In the genomic region with DNA sequence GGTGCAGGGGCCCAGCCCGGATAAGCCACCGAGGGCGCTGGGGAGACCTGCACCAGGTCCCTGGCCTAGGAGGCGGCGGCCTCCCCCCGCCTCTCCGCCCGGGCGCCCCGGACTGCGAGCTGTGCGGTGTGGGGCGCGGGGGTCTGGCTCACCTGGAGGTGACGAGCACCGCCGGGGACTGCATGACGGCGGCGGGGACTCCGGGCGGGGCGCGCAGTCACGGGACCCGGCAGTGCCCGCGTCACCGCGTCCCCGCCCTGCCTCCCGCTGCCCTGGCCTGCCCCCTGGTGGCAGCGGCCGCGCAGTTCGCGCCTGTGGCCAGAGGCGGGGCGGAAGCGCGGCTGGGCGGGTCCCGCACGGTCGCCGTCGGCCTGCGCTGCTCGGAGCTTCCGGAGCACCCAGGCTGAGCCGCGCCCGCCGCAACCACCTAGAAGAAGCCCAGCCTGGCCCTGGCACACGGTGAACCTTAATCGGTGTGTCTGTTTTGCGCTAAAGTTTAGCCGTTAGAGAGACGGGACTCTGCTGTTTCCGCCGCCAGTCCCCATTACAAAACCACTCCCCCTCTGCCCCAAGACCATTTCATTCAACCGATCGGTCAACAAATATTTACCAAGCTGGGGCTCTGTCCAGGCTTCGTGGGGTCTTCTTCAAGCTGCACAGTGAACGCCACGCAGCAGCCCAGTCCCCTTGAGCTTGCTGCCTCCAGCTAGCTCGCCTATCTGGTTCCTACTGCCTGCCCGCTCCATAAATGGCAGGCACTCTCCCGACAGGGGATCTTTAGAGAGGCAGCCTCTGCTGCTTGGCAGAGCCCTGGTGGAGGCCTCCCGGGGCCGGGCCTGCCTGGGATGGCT, we compare ENCODE assay signal across 1 cellular context.
TF ChIP-seq lines count a peak whose summit lies in the region.

A gene with protein sequence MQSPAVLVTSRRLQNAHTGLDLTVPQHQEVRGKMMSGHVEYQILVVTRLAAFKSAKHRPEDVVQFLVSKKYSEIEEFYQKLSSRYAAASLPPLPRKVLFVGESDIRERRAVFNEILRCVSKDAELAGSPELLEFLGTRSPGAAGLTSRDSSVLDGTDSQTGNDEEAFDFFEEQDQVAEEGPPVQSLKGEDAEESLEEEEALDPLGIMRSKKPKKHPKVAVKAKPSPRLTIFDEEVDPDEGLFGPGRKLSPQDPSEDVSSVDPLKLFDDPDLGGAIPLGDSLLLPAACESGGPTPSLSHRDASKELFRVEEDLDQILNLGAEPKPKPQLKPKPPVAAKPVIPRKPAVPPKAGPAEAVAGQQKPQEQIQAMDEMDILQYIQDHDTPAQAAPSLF (minus strand): TSS at position 219 of the 851 bp plus-strand sequence. CDS start 35 bp downstream, at position 184.

TF ChIP-seq in GM12878, 131 proteins besides CTCF, POLR2A, EP300 and RAD21 (continued from another document and continues in another):
- peak; percentile 93 for TF ChIP-seq DPF2 (IDR thresholded peaks at IDR 0.05)
- peak; percentile 91 for TF ChIP-seq BACH1 (IDR thresholded peaks at IDR 0.05; ENCODE audit: borderline replicate concordance)
- TF ChIP-seq SP1 (IDR thresholded peaks at IDR 0.05; ENCODE audit: low read depth, low read length) = peak; percentile 53
- TF ChIP-seq NFIC (IDR thresholded peaks at IDR 0.05; ENCODE audit: low read depth, low read length) = no peak
- TF ChIP-seq, protein P1, sequence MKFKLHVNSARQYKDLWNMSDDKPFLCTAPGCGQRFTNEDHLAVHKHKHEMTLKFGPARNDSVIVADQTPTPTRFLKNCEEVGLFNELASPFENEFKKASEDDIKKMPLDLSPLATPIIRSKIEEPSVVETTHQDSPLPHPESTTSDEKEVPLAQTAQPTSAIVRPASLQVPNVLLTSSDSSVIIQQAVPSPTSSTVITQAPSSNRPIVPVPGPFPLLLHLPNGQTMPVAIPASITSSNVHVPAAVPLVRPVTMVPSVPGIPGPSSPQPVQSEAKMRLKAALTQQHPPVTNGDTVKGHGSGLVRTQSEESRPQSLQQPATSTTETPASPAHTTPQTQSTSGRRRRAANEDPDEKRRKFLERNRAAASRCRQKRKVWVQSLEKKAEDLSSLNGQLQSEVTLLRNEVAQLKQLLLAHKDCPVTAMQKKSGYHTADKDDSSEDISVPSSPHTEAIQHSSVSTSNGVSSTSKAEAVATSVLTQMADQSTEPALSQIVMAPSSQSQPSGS (IDR thresholded peaks at IDR 0.05; ENCODE audit: low read length) = no peak
- no peak for TF ChIP-seq HDGF (IDR thresholded peaks at IDR 0.05)
- TF ChIP-seq KLF5 (IDR thresholded peaks at IDR 0.05; ENCODE audit: partially characterized antibody) = peak; percentile 68
- no peak for TF ChIP-seq NFXL1 (IDR thresholded peaks at IDR 0.05; ENCODE audit: borderline replicate concordance)
- no peak for TF ChIP-seq SUPT20H (IDR thresholded peaks at IDR 0.05; ENCODE audit: borderline replicate concordance, control insufficient read depth, low read depth, low read length)
- TF ChIP-seq, protein P2, sequence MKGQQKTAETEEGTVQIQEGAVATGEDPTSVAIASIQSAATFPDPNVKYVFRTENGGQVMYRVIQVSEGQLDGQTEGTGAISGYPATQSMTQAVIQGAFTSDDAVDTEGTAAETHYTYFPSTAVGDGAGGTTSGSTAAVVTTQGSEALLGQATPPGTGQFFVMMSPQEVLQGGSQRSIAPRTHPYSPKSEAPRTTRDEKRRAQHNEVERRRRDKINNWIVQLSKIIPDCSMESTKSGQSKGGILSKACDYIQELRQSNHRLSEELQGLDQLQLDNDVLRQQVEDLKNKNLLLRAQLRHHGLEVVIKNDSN (IDR thresholded peaks at IDR 0.05; ENCODE audit: borderline replicate concordance, extremely low read length, insufficient read depth, low read depth, low read length) = peak; percentile 86
- TF ChIP-seq SMAD1 (IDR thresholded peaks at IDR 0.05; ENCODE audit: low read depth, partially characterized antibody) = no peak
- TF ChIP-seq MYB (IDR thresholded peaks at IDR 0.05; ENCODE audit: borderline replicate concordance, low read depth, low read length) = no peak
- TF ChIP-seq PAX5 (IDR thresholded peaks at IDR 0.05; ENCODE audit: borderline replicate concordance, low read depth, low read length) = peak; percentile 78; the same call in 1 of the 2 replicates
- no peak for TF ChIP-seq IRF4 (IDR thresholded peaks at IDR 0.05; ENCODE audit: low read depth, low read length)
- peak; percentile 90 for TF ChIP-seq CREB1 (IDR thresholded peaks at IDR 0.05; ENCODE audit: low read depth)
- no peak for TF ChIP-seq ZZZ3 (IDR thresholded peaks at IDR 0.05; ENCODE audit: control insufficient read depth, insufficient read length, low read depth)
- TF ChIP-seq FOXK2 (IDR thresholded peaks at IDR 0.05) = no peak
- no peak for TF ChIP-seq MEF2A (IDR thresholded peaks at IDR 0.05; ENCODE audit: insufficient read depth, low read depth, low read length)
- TF ChIP-seq BRCA1 (IDR thresholded peaks at IDR 0.05; ENCODE audit: low read depth, low read length) = no peak
- peak; percentile 79; the same call in 1 of the 2 replicates for TF ChIP-seq CREM (IDR thresholded peaks at IDR 0.05; ENCODE audit: low read depth)
- TF ChIP-seq, protein P3, sequence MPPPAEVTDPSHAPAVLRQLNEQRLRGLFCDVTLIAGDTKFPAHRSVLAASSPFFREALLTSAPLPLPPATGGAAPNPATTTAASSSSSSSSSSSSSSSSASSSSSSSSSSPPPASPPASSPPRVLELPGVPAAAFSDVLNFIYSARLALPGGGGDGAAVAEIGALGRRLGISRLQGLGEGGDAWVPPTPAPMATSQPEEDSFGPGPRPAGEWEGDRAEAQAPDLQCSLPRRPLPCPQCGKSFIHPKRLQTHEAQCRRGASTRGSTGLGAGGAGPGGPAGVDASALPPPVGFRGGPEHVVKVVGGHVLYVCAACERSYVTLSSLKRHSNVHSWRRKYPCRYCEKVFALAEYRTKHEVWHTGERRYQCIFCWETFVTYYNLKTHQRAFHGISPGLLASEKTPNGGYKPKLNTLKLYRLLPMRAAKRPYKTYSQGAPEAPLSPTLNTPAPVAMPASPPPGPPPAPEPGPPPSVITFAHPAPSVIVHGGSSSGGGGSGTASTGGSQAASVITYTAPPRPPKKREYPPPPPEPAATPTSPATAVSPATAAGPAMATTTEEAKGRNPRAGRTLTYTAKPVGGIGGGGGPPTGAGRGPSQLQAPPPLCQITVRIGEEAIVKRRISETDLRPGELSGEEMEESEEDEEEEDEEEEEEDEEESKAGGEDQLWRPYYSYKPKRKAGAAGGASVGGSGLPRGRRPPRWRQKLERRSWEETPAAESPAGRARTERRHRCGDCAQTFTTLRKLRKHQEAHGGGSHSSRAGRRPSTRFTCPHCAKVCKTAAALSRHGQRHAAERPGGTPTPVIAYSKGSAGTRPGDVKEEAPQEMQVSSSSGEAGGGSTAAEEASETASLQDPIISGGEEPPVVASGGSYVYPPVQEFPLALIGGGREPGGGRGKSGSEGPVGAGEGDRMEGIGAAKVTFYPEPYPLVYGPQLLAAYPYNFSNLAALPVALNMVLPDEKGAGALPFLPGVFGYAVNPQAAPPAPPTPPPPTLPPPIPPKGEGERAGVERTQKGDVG (CRISPR knock-in tag; IDR thresholded peaks at IDR 0.05) = no peak
- peak; percentile 27; the same call in 1 of the 2 replicates for TF ChIP-seq TCF12 (IDR thresholded peaks at IDR 0.05; ENCODE audit: low read depth, low read length)
- TF ChIP-seq, protein P4, sequence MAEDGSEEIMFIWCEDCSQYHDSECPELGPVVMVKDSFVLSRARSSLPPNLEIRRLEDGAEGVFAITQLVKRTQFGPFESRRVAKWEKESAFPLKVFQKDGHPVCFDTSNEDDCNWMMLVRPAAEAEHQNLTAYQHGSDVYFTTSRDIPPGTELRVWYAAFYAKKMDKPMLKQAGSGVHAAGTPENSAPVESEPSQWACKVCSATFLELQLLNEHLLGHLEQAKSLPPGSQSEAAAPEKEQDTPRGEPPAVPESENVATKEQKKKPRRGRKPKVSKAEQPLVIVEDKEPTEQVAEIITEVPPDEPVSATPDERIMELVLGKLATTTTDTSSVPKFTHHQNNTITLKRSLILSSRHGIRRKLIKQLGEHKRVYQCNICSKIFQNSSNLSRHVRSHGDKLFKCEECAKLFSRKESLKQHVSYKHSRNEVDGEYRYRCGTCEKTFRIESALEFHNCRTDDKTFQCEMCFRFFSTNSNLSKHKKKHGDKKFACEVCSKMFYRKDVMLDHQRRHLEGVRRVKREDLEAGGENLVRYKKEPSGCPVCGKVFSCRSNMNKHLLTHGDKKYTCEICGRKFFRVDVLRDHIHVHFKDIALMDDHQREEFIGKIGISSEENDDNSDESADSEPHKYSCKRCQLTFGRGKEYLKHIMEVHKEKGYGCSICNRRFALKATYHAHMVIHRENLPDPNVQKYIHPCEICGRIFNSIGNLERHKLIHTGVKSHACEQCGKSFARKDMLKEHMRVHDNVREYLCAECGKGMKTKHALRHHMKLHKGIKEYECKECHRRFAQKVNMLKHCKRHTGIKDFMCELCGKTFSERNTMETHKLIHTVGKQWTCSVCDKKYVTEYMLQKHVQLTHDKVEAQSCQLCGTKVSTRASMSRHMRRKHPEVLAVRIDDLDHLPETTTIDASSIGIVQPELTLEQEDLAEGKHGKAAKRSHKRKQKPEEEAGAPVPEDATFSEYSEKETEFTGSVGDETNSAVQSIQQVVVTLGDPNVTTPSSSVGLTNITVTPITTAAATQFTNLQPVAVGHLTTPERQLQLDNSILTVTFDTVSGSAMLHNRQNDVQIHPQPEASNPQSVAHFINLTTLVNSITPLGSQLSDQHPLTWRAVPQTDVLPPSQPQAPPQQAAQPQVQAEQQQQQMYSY (CRISPR knock-in tag; IDR thresholded peaks at IDR 0.05) = no peak
- peak; percentile 75; the same call in 1 of the 2 replicates for TF ChIP-seq STAT1 (conservative IDR thresholded peaks at IDR 0.05)
- TF ChIP-seq SIX5 (IDR thresholded peaks at IDR 0.05; ENCODE audit: low read depth, low read length, severe bottlenecking) = no peak
- no peak for TF ChIP-seq MTA2 (IDR thresholded peaks at IDR 0.05; ENCODE audit: low read depth)
- TF ChIP-seq POLR2AphosphoS2 (IDR thresholded peaks at IDR 0.05; ENCODE audit: low read depth, low read length) = peak; percentile 55; the same call in 1 of the 2 replicates
- TF ChIP-seq, protein P5, sequence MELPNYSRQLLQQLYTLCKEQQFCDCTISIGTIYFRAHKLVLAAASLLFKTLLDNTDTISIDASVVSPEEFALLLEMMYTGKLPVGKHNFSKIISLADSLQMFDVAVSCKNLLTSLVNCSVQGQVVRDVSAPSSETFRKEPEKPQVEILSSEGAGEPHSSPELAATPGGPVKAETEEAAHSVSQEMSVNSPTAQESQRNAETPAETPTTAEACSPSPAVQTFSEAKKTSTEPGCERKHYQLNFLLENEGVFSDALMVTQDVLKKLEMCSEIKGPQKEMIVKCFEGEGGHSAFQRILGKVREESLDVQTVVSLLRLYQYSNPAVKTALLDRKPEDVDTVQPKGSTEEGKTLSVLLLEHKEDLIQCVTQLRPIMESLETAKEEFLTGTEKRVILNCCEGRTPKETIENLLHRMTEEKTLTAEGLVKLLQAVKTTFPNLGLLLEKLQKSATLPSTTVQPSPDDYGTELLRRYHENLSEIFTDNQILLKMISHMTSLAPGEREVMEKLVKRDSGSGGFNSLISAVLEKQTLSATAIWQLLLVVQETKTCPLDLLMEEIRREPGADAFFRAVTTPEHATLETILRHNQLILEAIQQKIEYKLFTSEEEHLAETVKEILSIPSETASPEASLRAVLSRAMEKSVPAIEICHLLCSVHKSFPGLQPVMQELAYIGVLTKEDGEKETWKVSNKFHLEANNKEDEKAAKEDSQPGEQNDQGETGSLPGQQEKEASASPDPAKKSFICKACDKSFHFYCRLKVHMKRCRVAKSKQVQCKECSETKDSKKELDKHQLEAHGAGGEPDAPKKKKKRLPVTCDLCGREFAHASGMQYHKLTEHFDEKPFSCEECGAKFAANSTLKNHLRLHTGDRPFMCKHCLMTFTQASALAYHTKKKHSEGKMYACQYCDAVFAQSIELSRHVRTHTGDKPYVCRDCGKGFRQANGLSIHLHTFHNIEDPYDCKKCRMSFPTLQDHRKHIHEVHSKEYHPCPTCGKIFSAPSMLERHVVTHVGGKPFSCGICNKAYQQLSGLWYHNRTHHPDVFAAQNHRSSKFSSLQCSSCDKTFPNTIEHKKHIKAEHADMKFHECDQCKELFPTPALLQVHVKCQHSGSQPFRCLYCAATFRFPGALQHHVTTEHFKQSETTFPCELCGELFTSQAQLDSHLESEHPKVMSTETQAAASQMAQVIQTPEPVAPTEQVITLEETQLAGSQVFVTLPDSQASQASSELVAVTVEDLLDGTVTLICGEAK (IDR thresholded peaks at IDR 0.05; ENCODE audit: borderline replicate concordance) = no peak
- TF ChIP-seq YY1 (IDR thresholded peaks at IDR 0.05; ENCODE audit: low read depth, low read length) = peak; percentile 44; the same call in 1 of the 2 replicates
- no peak for TF ChIP-seq MTA3 (IDR thresholded peaks at IDR 0.05; ENCODE audit: borderline replicate concordance, low read length)
- peak; percentile 73; the same call in 1 of the 2 replicates for TF ChIP-seq ZNF217 (IDR thresholded peaks at IDR 0.05)
- TF ChIP-seq, protein P6, sequence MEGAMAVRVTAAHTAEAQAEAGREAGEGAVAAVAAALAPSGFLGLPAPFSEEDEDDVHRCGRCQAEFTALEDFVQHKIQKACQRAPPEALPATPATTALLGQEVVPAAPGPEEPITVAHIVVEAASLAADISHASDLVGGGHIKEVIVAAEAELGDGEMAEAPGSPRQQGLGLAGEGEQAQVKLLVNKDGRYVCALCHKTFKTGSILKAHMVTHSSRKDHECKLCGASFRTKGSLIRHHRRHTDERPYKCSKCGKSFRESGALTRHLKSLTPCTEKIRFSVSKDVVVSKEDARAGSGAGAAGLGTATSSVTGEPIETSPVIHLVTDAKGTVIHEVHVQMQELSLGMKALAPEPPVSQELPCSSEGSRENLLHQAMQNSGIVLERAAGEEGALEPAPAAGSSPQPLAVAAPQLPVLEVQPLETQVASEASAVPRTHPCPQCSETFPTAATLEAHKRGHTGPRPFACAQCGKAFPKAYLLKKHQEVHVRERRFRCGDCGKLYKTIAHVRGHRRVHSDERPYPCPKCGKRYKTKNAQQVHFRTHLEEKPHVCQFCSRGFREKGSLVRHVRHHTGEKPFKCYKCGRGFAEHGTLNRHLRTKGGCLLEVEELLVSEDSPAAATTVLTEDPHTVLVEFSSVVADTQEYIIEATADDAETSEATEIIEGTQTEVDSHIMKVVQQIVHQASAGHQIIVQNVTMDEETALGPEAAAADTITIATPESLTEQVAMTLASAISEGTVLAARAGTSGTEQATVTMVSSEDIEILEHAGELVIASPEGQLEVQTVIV (IDR thresholded peaks at IDR 0.05; ENCODE audit: borderline replicate concordance, partially characterized antibody) = no peak
- no peak for TF ChIP-seq ZNF274 (IDR thresholded peaks at IDR 0.05; ENCODE audit: insufficient read depth, insufficient read length)
- peak; percentile 35; the same call in 1 of the 2 replicates for TF ChIP-seq SIN3A (IDR thresholded peaks at IDR 0.05; ENCODE audit: low read depth, low read length)
- peak; percentile 58; the same call in 1 of the 2 replicates for TF ChIP-seq NR2C1 (IDR thresholded peaks at IDR 0.05)
- no peak for TF ChIP-seq ZBED1 (IDR thresholded peaks at IDR 0.05; ENCODE audit: borderline replicate concordance)
- TF ChIP-seq TBL1XR1 (IDR thresholded peaks at IDR 0.05; ENCODE audit: low read depth, low read length) = peak; percentile 65; the same call in 1 of the 2 replicates
- peak; percentile 98 for TF ChIP-seq SMARCA5 (IDR thresholded peaks at IDR 0.05)
- TF ChIP-seq RAD51 (IDR thresholded peaks at IDR 0.05) = no peak
- TF ChIP-seq KAT2A (conservative IDR thresholded peaks at IDR 0.05; ENCODE audit: control insufficient read depth, low read depth, low read length) = no peak
- TF ChIP-seq JUND (IDR thresholded peaks at IDR 0.05; ENCODE audit: low read depth, low read length) = no peak
- peak; percentile 47; the same call in 1 of the 2 replicates for TF ChIP-seq SMC3 (IDR thresholded peaks at IDR 0.05; ENCODE audit: borderline replicate concordance, low read length)
- TF ChIP-seq SRF (IDR thresholded peaks at IDR 0.05; ENCODE audit: low read depth in 2 of 2, low read length in 2 of 2) = peak; percentile 6 to 40; a peak in 1 of 4 replicates
